ENCODE assay signal across 8 cellular contexts in genomic region chr17:7716299-7716886, GRCh38. TPM values are rescaled to one million over a fixed set of nuclear protein-coding genes. Genes with fewer than 3 reads are reported as not detected.
DNase-seq lines count a peak whose midpoint lies in the region; ATAC-seq and TF ChIP-seq lines count a peak whose summit lies in the region.

No MANE protein-coding gene starts in this region.

- peak overlapping the region; percentile 49 for H3K4me3 Mint-ChIP-seq in activated CD4-positive, alpha-beta T cell treated with anti-CD3 and anti-CD28 coated beads for 36 hours

- H3K27ac ChIP-seq in layer of hippocampus (ENCODE audit: low read depth, low read length) = peak overlapping the region; percentile 68
- no peak overlapping the region for H3K27ac ChIP-seq in testis

- H3K27me3 Mint-ChIP-seq in activated CD4-positive, alpha-beta T cell treated with anti-CD3 and anti-CD28 coated beads for 36 hours = peaks cover 59% of the 10 kb centered on the region

- peaks cover 12% of the 10 kb centered on the region for H3K4me1 ChIP-seq in testis

- CTCF ChIA-PET in activated CD4-positive, alpha-beta T cell treated with anti-CD3 and anti-CD28 coated beads for 36 hours (lab: Charles Lee) = interaction anchor here (0.5 to 1.4 kb wide), 4 partner anchors 29 to 392 kb away, joined by 3 to 6 read pairs (median 4); partner anchors contain the start of genes TP53 and WRAP53

- DNase-seq in activated CD4-positive, alpha-beta T cell treated with anti-CD3 and anti-CD28 coated beads for 36 hours = no peak
- no peak for DNase-seq in activated CD4-positive, alpha-beta T cell treated with anti-CD3 and anti-CD28 coated beads, Interleukin-2, amount 50 U/mL, for 4 hours
- DNase-seq in astrocyte of the cerebellum (ENCODE audit: low read depth) = no peak
- no peak for DNase-seq in testis
- DNase-seq in SK-N-DZ (ENCODE audit: low spot score) = no peak
- no peak for DNase-seq in NCI-H2227 (lab: John Stamatoyannopoulos, UW; ENCODE audit: unreplicated experiment)
- no peak for DNase-seq in effector CD8-positive, alpha-beta T cell (lab: John Stamatoyannopoulos, UW)

- H3K36me3 Mint-ChIP-seq in activated CD4-positive, alpha-beta T cell treated with anti-CD3 and anti-CD28 coated beads for 36 hours (ENCODE audit: low read depth) = no peaks in the 10 kb centered on the region

- ATAC-seq in activated CD4-positive, alpha-beta T cell treated with anti-CD3 and anti-CD28 coated beads for 36 hours = no peak

- H3K9me3 Mint-ChIP-seq in activated CD4-positive, alpha-beta T cell treated with anti-CD3 and anti-CD28 coated beads for 36 hours (ENCODE audit: low read depth) = no peaks in the 10 kb centered on the region

- in situ Hi-C loops in astrocyte of the cerebellum (cut with HindIII; ENCODE audit: low sequenced_read_pairs) = no loop called here

- TF ChIP-seq POLR2A in testis (IDR thresholded peaks at IDR 0.05) = no peak

- H3K4me3 ChIP-seq in astrocyte of the cerebellum (ENCODE audit: low read depth, low read length) (peak overlapping the region; percentile 52), testis (peak overlapping the region; percentile 49 to 71)

- H3K4me1 Mint-ChIP-seq in activated CD4-positive, alpha-beta T cell treated with anti-CD3 and anti-CD28 coated beads for 36 hours = peaks cover 11% of the 10 kb centered on the region

- no peaks in the 10 kb centered on the region for H3K9me3 ChIP-seq in testis

- 13 to 14% methylated on average over 10 of the region's 10 CpGs for WGBS in testis, 2 donors

- H3K27ac Mint-ChIP-seq in activated CD4-positive, alpha-beta T cell treated with anti-CD3 and anti-CD28 coated beads for 36 hours = no peak overlapping the region

- intact Hi-C loops in activated CD4-positive, alpha-beta T cell treated with anti-CD3 and anti-CD28 coated beads for 36 hours (cut with DNase I, micrococcal nuclease) = no loop called here
- intact Hi-C loops in testis (cut with DNase I; ENCODE audit: low total_unique reads) = no loop called here

- POLR2A ChIA-PET in activated CD4-positive, alpha-beta T cell treated with anti-CD3 and anti-CD28 coated beads for 36 hours (lab: Charles Lee) = no interaction called here

- no peaks in the 10 kb centered on the region for H3K36me3 ChIP-seq in testis (ENCODE audit: low read depth, missing control alignments)

- H3K27me3 ChIP-seq in layer of hippocampus (ENCODE audit: control insufficient read depth, insufficient read depth, low read length) (peaks cover 4% of the 10 kb centered on the region), testis (no peaks in the 10 kb centered on the region)

- TF ChIP-seq CTCF in astrocyte of the cerebellum (IDR thresholded peaks at IDR 0.05; ENCODE audit: low read depth, low read length, missing control alignments) (no peak), testis (IDR thresholded peaks at IDR 0.05) (no peak)

RNA-seq across cellular contexts. Expression of gene DNAH2, which starts 1.2 kb away (rescaled TPM):
- not detected for total RNA-seq in activated CD4-positive, alpha-beta T cell treated with anti-CD3 and anti-CD28 coated beads for 36 hours
- total RNA-seq in testis = 10 to 100 TPM; 11.7 to 22.7 TPM
- 24.9 TPM for polyA plus RNA-seq in testis (ENCODE audit: insufficient read depth, low read depth, low replicate concordance)
- 0.10 TPM in 1 of 2 replicates, not detected in the other for polyA plus RNA-seq in SK-N-DZ (2014; cell fraction: cytosol; rRNA removed)
- 0.02 and 0.03 TPM in 2 replicates for polyA plus RNA-seq in SK-N-DZ (2014; cell fraction: nucleus; rRNA removed)

RNA-seq across cellular contexts. Expression of gene EFNB3, which starts 11.4 kb away (rescaled TPM):
- not detected for total RNA-seq in activated CD4-positive, alpha-beta T cell treated with anti-CD3 and anti-CD28 coated beads for 36 hours
- 1 to 10 TPM in 1 of 2 donors, under 1 TPM in 1; 0.93 to 2.0 TPM for total RNA-seq in testis
- 3.5 TPM for polyA plus RNA-seq in testis (ENCODE audit: insufficient read depth, low read depth, low replicate concordance)
- polyA plus RNA-seq in SK-N-DZ (2014; cell fraction: cytosol; rRNA removed) = 14.1 and 15.5 TPM in 2 replicates
- 17.5 and 17.6 TPM in 2 replicates for polyA plus RNA-seq in SK-N-DZ (2014; cell fraction: nucleus; rRNA removed)

RNA-seq across cellular contexts. Expression of gene WRAP53, which starts 28.1 kb away (rescaled TPM):
- total RNA-seq in activated CD4-positive, alpha-beta T cell treated with anti-CD3 and anti-CD28 coated beads for 36 hours = 10 to 100 TPM; 23.5 to 27.1 TPM
- total RNA-seq in testis = 10 to 100 TPM; 10.5 to 11.3 TPM
- polyA plus RNA-seq in testis (ENCODE audit: insufficient read depth, low read depth, low replicate concordance) = 12.0 TPM
- 48.4 and 50.3 TPM in 2 replicates for polyA plus RNA-seq in SK-N-DZ (2014; cell fraction: cytosol; rRNA removed)
- polyA plus RNA-seq in SK-N-DZ (2014; cell fraction: nucleus; rRNA removed) = 58.4 and 68.1 TPM in 2 replicates

RNA-seq across cellular contexts. Expression of gene TP53, which starts 29.1 kb away (rescaled TPM):
- total RNA-seq in activated CD4-positive, alpha-beta T cell treated with anti-CD3 and anti-CD28 coated beads for 36 hours = 100 to 1,000 TPM; 127 to 165 TPM
- total RNA-seq in testis = 10 to 100 TPM; 45.0 to 47.1 TPM
- polyA plus RNA-seq in testis (ENCODE audit: insufficient read depth, low read depth, low replicate concordance) = 32.1 TPM
- 82.1 and 97.5 TPM in 2 replicates for polyA plus RNA-seq in SK-N-DZ (2014; cell fraction: cytosol; rRNA removed)
- polyA plus RNA-seq in SK-N-DZ (2014; cell fraction: nucleus; rRNA removed) = 37.3 and 40.5 TPM in 2 replicates

Comparison
In these comparisons a context has a peak if more than half of its experiments do, and no peak if none do; other contexts are left out.
1. RNA of gene DNAH2, which starts 1.2 kb away (total RNA-seq): 11.7 to 22.7 TPM in testis; not detected in activated CD4-positive, alpha-beta T cell treated with anti-CD3 and anti-CD28 coated beads for 36 hours; every median in the first group is over 10 times any median in the second.